Comparison of ENCODE assay signal across 6 cellular contexts in the genomic region with DNA sequence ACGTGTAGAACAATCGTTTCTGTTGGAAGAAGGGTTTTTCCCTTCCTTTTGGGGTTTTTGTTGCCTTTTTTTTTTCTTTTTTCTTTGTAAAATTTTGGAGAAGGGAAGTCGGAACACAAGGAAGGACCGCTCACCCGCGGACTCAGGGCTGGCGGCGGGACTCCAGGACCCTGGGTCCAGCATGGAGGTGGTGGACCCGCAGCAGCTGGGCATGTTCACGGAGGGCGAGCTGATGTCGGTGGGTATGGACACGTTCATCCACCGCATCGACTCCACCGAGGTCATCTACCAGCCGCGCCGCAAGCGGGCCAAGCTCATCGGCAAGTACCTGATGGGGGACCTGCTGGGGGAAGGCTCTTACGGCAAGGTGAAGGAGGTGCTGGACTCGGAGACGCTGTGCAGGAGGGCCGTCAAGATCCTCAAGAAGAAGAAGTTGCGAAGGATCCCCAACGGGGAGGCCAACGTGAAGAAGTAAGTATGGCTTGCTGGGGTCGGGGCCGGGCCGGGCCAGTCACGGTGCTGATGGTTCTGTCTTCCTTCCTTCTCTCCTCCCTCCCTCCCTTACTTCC. TPM values are rescaled to one million over a fixed set of nuclear protein-coding genes. Genes with fewer than 3 reads are reported as not detected.
DNase-seq lines count a peak whose midpoint lies in the region; ATAC-seq lines count a peak whose summit lies in the region.

No MANE protein-coding gene starts in this region.

- H3K9me3 ChIP-seq in effector memory CD4-positive, alpha-beta T cell (ENCODE audit: control insufficient read depth, low read length), result no peaks in the 10 kb centered on the region

- H3K36me3 ChIP-seq in effector memory CD4-positive, alpha-beta T cell (ENCODE audit: control insufficient read depth, insufficient read depth, low read length), result peaks cover 7% of the 10 kb centered on the region

- H3K27ac ChIP-seq in effector memory CD4-positive, alpha-beta T cell (ENCODE audit: insufficient read depth, low read length, poor library complexity, severe bottlenecking), result peak overlapping the region; percentile 62

- DNase-seq in Right ventricle myocardium inferior (ENCODE audit: missing footprints) (peak; percentile 86), left ventricle myocardium superior (no peak), retina (peak; percentile 62), globus pallidus (ENCODE audit: low spot score) (no peak)
- DNase-seq in effector memory CD4-positive, alpha-beta T cell, result peak in 1 of 3 donors; percentile 9

- peaks cover 41% of the 10 kb centered on the region for H3K4me1 ChIP-seq in effector memory CD4-positive, alpha-beta T cell (ENCODE audit: control insufficient read depth, insufficient read depth, low read length, poor library complexity, severe bottlenecking)

- no peaks in the 10 kb centered on the region for H3K27me3 ChIP-seq in effector memory CD4-positive, alpha-beta T cell (replicated peaks; ENCODE audit: control insufficient read depth, insufficient read depth, low read length, poor library complexity, severe bottlenecking)

- peak overlapping the region; percentile 91 for H3K4me3 ChIP-seq in effector memory CD4-positive, alpha-beta T cell (ENCODE audit: insufficient read depth, low read depth, low read length, poor library complexity, severe bottlenecking)

- ATAC-seq in Right ventricle myocardium inferior (no peak), left ventricle myocardium superior (no peak), GM21529 (IDR thresholded peaks at IDR 0.05; ENCODE audit: unreplicated experiment) (no peak)

- intact Hi-C loops in Right ventricle myocardium inferior (cut with DNase I), result no loop called here
- intact Hi-C loops in left ventricle myocardium superior (cut with micrococcal nuclease), result no loop called here

RNA-seq across cellular contexts. Expression of a gene that starts 1.2 kb away (rescaled TPM):
- total RNA-seq in Right ventricle myocardium inferior, result 49.9 TPM
- 66.2 TPM for total RNA-seq in left ventricle myocardium superior

RNA-seq across cellular contexts. Expression of a gene that starts 31.0 kb away (rescaled TPM):
- 1.2 TPM for total RNA-seq in Right ventricle myocardium inferior
- 1.2 TPM for total RNA-seq in left ventricle myocardium superior

RNA-seq across cellular contexts. Expression of a gene that starts 32.7 kb away (rescaled TPM):
- total RNA-seq in Right ventricle myocardium inferior, result 14.7 TPM
- total RNA-seq in left ventricle myocardium superior, result 18.7 TPM

RNA-seq across cellular contexts. Expression of a gene that starts 34.7 kb away (rescaled TPM):
- total RNA-seq in Right ventricle myocardium inferior, result 656 TPM
- total RNA-seq in left ventricle myocardium superior, result 686 TPM

RNA-seq across cellular contexts. Expression of a gene that starts 41.6 kb away (rescaled TPM):
- 62.8 TPM for total RNA-seq in Right ventricle myocardium inferior
- total RNA-seq in left ventricle myocardium superior, result 59.7 TPM

Comparison
In these comparisons a context has a peak if more than half of its experiments do, and no peak if none do; other contexts are left out.
1. DNase-seq: peak in Right ventricle myocardium inferior (single experiment) and retina (single experiment); none in left ventricle myocardium superior (single experiment) and globus pallidus (single experiment).